ENCODE assay signal across 8 cellular contexts in genomic region chr5:45295231-45295630, GRCh38.
"Had no signal": no experiment of that assay in that cellular context is flagged by ENCODE, and none has a peak within 500 bp of the region (broad histone marks: within the 10 kb centered on the region; RNA-seq: fewer than 3 reads in every experiment).

No MANE protein-coding gene starts in this region.

- DNase-seq: GM23248, GOT3, H7, HFFc6, IMR-90 had no signal

- ATAC-seq: HCT116, K562 had no signal

- FAIRE-seq: HTR-8/SVneo, K562 had no signal
